Comparison of ENCODE assay signal across 26 cellular contexts in the genomic region with DNA sequence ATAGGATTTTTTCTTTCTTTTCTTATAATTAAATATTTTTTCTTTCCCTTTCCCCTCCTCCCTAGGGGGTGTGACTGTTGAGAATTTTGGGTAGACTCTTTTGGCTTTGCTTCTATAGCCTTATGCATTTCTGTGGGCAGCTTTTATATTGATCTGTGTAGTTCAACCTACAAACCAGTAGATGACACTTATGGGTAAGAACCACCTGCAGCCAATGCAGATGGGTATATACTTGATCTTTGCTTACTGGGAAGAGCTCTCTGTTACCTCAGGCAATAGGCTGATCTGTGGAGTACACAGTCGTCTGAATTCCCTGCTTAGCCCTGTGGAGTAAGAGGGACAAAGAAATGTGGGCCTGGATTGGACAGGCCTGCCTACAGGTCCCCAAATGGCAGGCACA.
DNase-seq lines count a peak whose midpoint lies in the region; ATAC-seq, FAIRE-seq and TF ChIP-seq lines count a peak whose summit lies in the region.
"Had no signal": no experiment of that assay in that cellular context is flagged by ENCODE, and none has a peak within 500 bp of the region (broad histone marks: within the 10 kb centered on the region; RNA-seq: fewer than 3 reads in every experiment).

No MANE protein-coding gene starts in this region.

- TF ChIP-seq EP300 in HepG2 (IDR thresholded peaks at IDR 0.05; ENCODE audit: low read depth in 2 of 2, low read length in 2 of 2) (no peak), HepG2 (CRISPR knock-in tag; IDR thresholded peaks at IDR 0.05; ENCODE audit: borderline replicate concordance) (no peak)

- no peak overlapping the region for H3K23ac ChIP-seq in H9 (ENCODE audit: insufficient read length, low read depth, low read length)

- BruUV-seq in OCI-LY7 (replicated peaks; lab: Mats Ljungman, UMichigan) (no TSS peak), HepG2 (replicated peaks; lab: Mats Ljungman, UMichigan) (no TSS peak)

- peaks cover 3% of the 10 kb centered on the region for H3K23me2 ChIP-seq in H9 (ENCODE audit: insufficient read length, low read depth, low read length, poor library complexity, severe bottlenecking)

- H3T11ph ChIP-seq in H9 (ENCODE audit: low read length) = no peak overlapping the region

- H3K56ac ChIP-seq in H9 (ENCODE audit: insufficient read length, low read depth, low read length) = no peak overlapping the region

- peak overlapping the region in 2 of 3 experiments; percentile 66 to 73; a peak in 1 of 7 replicates for H3K27ac Mint-ChIP-seq in H9
- H3K27ac Mint-ChIP-seq: B cell; CD4-positive, CD25-positive, alpha-beta regulatory T cell; CD8-positive, alpha-beta memory T cell; GM23338; HFFc6 had no signal

- H3K79me2 ChIP-seq in H9 (ENCODE audit: insufficient read depth, low read length) (no peaks in the 10 kb centered on the region), OCI-LY7 (ENCODE audit: insufficient read depth, low read depth, low read length) (no peaks in the 10 kb centered on the region), HepG2 (ENCODE audit: insufficient read depth, low read length) (no peaks in the 10 kb centered on the region)

- FAIRE-seq in bronchial epithelial cell (lab: Jason Lieb, UNC) (no peak), HepG2 (lab: Jason Lieb, UNC) (no peak)
- FAIRE-seq: GM12892, GM18507, H54 had no signal

- no peak for TF ChIP-seq RAD21 in HepG2 (CRISPR knock-in tag; IDR thresholded peaks at IDR 0.05)

- H2BK20ac ChIP-seq in H9 (ENCODE audit: low read depth, low read length, poor library complexity, severe bottlenecking) = no peak overlapping the region

- intact Hi-C loops in OCI-LY7 (cut with micrococcal nuclease; ENCODE audit: unreplicated experiment) (no loop called here), HepG2 (cut with micrococcal nuclease; ENCODE audit: unreplicated experiment) (no loop called here)

- H3K9me3 ChIP-seq in H9 (ENCODE audit: control insufficient read depth, low read depth, low read length) = no peaks in the 10 kb centered on the region
- H3K9me3 ChIP-seq in OCI-LY7 (ENCODE audit: low read length) = no peaks in the 10 kb centered on the region
- no peaks in the 10 kb centered on the region for H3K9me3 ChIP-seq in HepG2 (ENCODE audit: low read length)

- H3K9ac ChIP-seq in H9 (ENCODE audit: extremely low read depth, insufficient read length, low read length) (no peak overlapping the region), HepG2 (ENCODE audit: insufficient read depth, low read depth, low read length) (no peak overlapping the region)

- no peaks in the 10 kb centered on the region for H3K79me1 ChIP-seq in H9 (ENCODE audit: insufficient read depth, low read depth, low read length, poor library complexity, severe bottlenecking)

- TF ChIP-seq POLR2A in HepG2 (IDR thresholded peaks at IDR 0.05; ENCODE audit: insufficient read depth in 1 of 2, low read depth in 2 of 2, low read length in 2 of 2) = no peak

- H2AFZ ChIP-seq in H9 (ENCODE audit: low read length) = no peak overlapping the region
- no peak overlapping the region for H2AFZ ChIP-seq in OCI-LY7 (ENCODE audit: low read length)
- H2AFZ ChIP-seq in HepG2 (ENCODE audit: low read length) = no peak overlapping the region
- H2AFZ ChIP-seq: GM23338 had no signal

- no peaks in the 10 kb centered on the region for H3K27me3 Mint-ChIP-seq in H9 (ENCODE audit: low read depth)

- no peak overlapping the region for H4K5ac ChIP-seq in H9 (ENCODE audit: insufficient read length, low read depth, low read length)

- peak; percentile 44; the same call in 2 of the 3 replicates for ATAC-seq in HepG2
- no peak for ATAC-seq in HG03521 (IDR thresholded peaks at IDR 0.05; ENCODE audit: unreplicated experiment)
- ATAC-seq: GM23338, HCT116 had no signal

- H3K9me3 Mint-ChIP-seq in H9 = peaks cover 6 to 12% of the 10 kb centered on the region in 2 experiments; a peak in 4 of 5 replicates

- DNase-seq in H9 (no peak), OCI-LY7 (ENCODE audit: low spot score) (no peak), bronchial epithelial cell (ENCODE audit: low read depth) (no peak), HepG2 (ENCODE audit: low spot score) (no peak), inferior parietal cortex (ENCODE audit: extremely low spot score) (no peak), NCI-H82 (lab: John Stamatoyannopoulos, UW) (no peak), kidney tubule cell (ENCODE audit: low spot score) (no peak)
- DNase-seq: C1 segment of cervical spinal cord; CD4-positive, CD25-positive, alpha-beta regulatory T cell; CD8-positive, alpha-beta memory T cell; COR-L47; DMS 273 treated with DMSO at 0.1 percent for 48 hours; DMS53; DND-41; EL; HFFc6; IMR-90; KBM-7 had no signal

- WGBS in H9 (ENCODE audit: extremely low coverage, insufficient read length, low lambda C conversion rate) = no CpG with 5 or more reads among the region's 1 CpG
- 0% methylated on average over 1 of the region's 1 CpG for WGBS in HepG2 (ENCODE audit: low lambda C conversion rate)

- H3K4ac ChIP-seq in H9 (ENCODE audit: low read depth, low read length) = no peak overlapping the region

- H2BK12ac ChIP-seq in H9 (ENCODE audit: insufficient read length, low read depth, low read length) = no peak overlapping the region

- POLR2A ChIA-PET in OCI-LY7 (lab: Charles Lee) = interaction anchor here (0.7 to 0.9 kb wide), 2 partner anchors 16 to 706 kb away, joined by 3 read pairs; no protein-coding TSS in a partner anchor
- POLR2A ChIA-PET in HepG2 (lab: Yijun Ruan, JAX) = no interaction called here

- no peak overlapping the region for H3K4me3 ChIP-seq in OCI-LY7 (ENCODE audit: low read depth, low read length, poor library complexity, severe bottlenecking)
- no peak overlapping the region for H3K4me3 ChIP-seq in bronchial epithelial cell (ENCODE audit: low read depth, low read length)
- H3K4me3 ChIP-seq in HepG2 (replicated peaks in 1 of 3; ENCODE audit: insufficient read depth in 1 of 3, low read depth in 2 of 3, low read length in 3 of 3) = no peak overlapping the region
- H3K4me3 ChIP-seq: GM23338 had no signal

- no peak overlapping the region for H3K4me3 Mint-ChIP-seq in H9
- H3K4me3 Mint-ChIP-seq: B cell; CD4-positive, CD25-positive, alpha-beta regulatory T cell; CD8-positive, alpha-beta memory T cell; GM23338; HFFc6 had no signal

- no peaks in the 10 kb centered on the region for H3K36me3 ChIP-seq in OCI-LY7 (ENCODE audit: insufficient read depth, low read length)
- no peaks in the 10 kb centered on the region for H3K36me3 ChIP-seq in bronchial epithelial cell (ENCODE audit: control insufficient read depth, insufficient read depth, low read length)
- no peaks in the 10 kb centered on the region for H3K36me3 ChIP-seq in HepG2 (replicated peaks in 1 of 2; ENCODE audit: control insufficient read depth in 1 of 2, insufficient read depth in 2 of 2, low read length in 2 of 2)

- no peak overlapping the region for H3K14ac ChIP-seq in H9 (ENCODE audit: insufficient read depth, low read length)

- H2BK120ac ChIP-seq in H9 (ENCODE audit: low read depth, low read length, poor library complexity, severe bottlenecking) = no peak overlapping the region

- H3K9me2 ChIP-seq in OCI-LY7 (ENCODE audit: insufficient read depth, low read length) = no peaks in the 10 kb centered on the region

- H3K18ac ChIP-seq in H9 (ENCODE audit: insufficient read length, low read depth, low read length) = no peak overlapping the region

- no peak overlapping the region for H2AK5ac ChIP-seq in H9 (ENCODE audit: insufficient read length, low read length)

- CTCF ChIA-PET in OCI-LY7 (lab: Charles Lee; ENCODE audit: unreplicated experiment) (no interaction called here), HepG2 (lab: Yijun Ruan, JAX; ENCODE audit: low intra/inter-chr PET ratio, low total read pairs) (no interaction called here)

- no peaks in the 10 kb centered on the region for H3K4me1 Mint-ChIP-seq in H9
- H3K4me1 Mint-ChIP-seq: B cell; CD4-positive, CD25-positive, alpha-beta regulatory T cell; CD8-positive, alpha-beta memory T cell; GM23338 had no signal

- H4K20me1 ChIP-seq in H9 (ENCODE audit: control insufficient read depth, insufficient read depth, insufficient read length) = no peaks in the 10 kb centered on the region
- no peaks in the 10 kb centered on the region for H4K20me1 ChIP-seq in OCI-LY7 (ENCODE audit: insufficient read depth, low read length)
- H4K20me1 ChIP-seq in HepG2 (ENCODE audit: insufficient read depth, low read length) = no peaks in the 10 kb centered on the region

- H4K8ac ChIP-seq in H9 (replicated peaks; ENCODE audit: insufficient read length, low read depth, low read length) = no peak overlapping the region

- no peak overlapping the region for H4K91ac ChIP-seq in H9 (ENCODE audit: insufficient read length, low read depth, low read length)

- H2BK5ac ChIP-seq in H9 (ENCODE audit: insufficient read length, low read length) = no peak overlapping the region

- H3K4me1 ChIP-seq in H9 (ENCODE audit: insufficient read depth, low read length) = no peaks in the 10 kb centered on the region
- no peaks in the 10 kb centered on the region for H3K4me1 ChIP-seq in OCI-LY7 (ENCODE audit: insufficient read depth, low read length, poor library complexity, severe bottlenecking)
- peaks cover 25% of the 10 kb centered on the region for H3K4me1 ChIP-seq in HepG2 (ENCODE audit: insufficient read depth, low read length)

- no peaks in the 10 kb centered on the region for H3K27me3 ChIP-seq in H9 (ENCODE audit: insufficient read depth, low read length)
- peaks cover 2% of the 10 kb centered on the region for H3K27me3 ChIP-seq in bronchial epithelial cell (ENCODE audit: control insufficient read depth, insufficient read depth, low read length)
- no peaks in the 10 kb centered on the region for H3K27me3 ChIP-seq in HepG2 (ENCODE audit: control insufficient read depth in 1 of 2, insufficient read depth in 2 of 2, low read length in 2 of 2)

- H2BK15ac ChIP-seq in H9 (ENCODE audit: low read depth, low read length) = no peak overlapping the region

- no peak overlapping the region for H3K4me2 ChIP-seq in H9 (ENCODE audit: insufficient read depth, insufficient read length, low read length)
- no peak overlapping the region for H3K4me2 ChIP-seq in OCI-LY7 (ENCODE audit: low read length)
- H3K4me2 ChIP-seq in HepG2 (ENCODE audit: low read depth, low read length) = no peak overlapping the region
- H3K4me2 ChIP-seq: GM23338 had no signal

- in situ Hi-C loops in HepG2 (cut with HindIII; ENCODE audit: extremely low pct_ligation_motif_present, low pct_unique_long_range_greater_than_20kb) = no loop called here

- TF ChIP-seq CTCF in H9 (conservative IDR thresholded peaks at IDR 0.05) (no peak), OCI-LY7 (conservative IDR thresholded peaks at IDR 0.05; ENCODE audit: low read length) (peak; percentile 21; the same call in 1 of the 2 replicates), bronchial epithelial cell (IDR thresholded peaks at IDR 0.05; ENCODE audit: insufficient read depth, low read length, severe bottlenecking) (peak; percentile 3), HepG2 (CRISPR knock-in tag; IDR thresholded peaks at IDR 0.05) (0 out of 2 replicates have a peak, but pooled peaks have one; percentile 8)

- H3K27ac ChIP-seq in H9 (ENCODE audit: insufficient read length, low read depth, low read length) (no peak overlapping the region), OCI-LY7 (ENCODE audit: low read depth, low read length, poor library complexity, severe bottlenecking) (no peak overlapping the region), HepG2 (ENCODE audit: extremely low read length, insufficient read depth, low read length) (no peak overlapping the region)
- H3K27ac ChIP-seq: HL-60 had no signal

- H3K36me3 Mint-ChIP-seq in H9 (ENCODE audit: insufficient read depth in 1 of 3, low read depth in 3 of 3) = peaks cover 0 to 2% (median 2%) of the 10 kb centered on the region in 3 experiments; a peak in 1 of 7 replicates
- H3K36me3 Mint-ChIP-seq: CD4-positive, CD25-positive, alpha-beta regulatory T cell; CD8-positive, alpha-beta memory T cell had no signal
